ENCODE assay signal across 2 cellular contexts in genomic region chr13:41782086-41782485, GRCh38.
TF ChIP-seq lines count a peak whose summit lies in the region.

No MANE protein-coding gene starts in this region.

TF ChIP-seq in HepG2, 621 proteins besides CTCF, POLR2A, EP300 and RAD21 (continued from another document):
- TF ChIP-seq PRDM4 (CRISPR knock-in tag; IDR thresholded peaks at IDR 0.05; ENCODE audit: borderline replicate concordance), result no peak
TF ChIP-seq in HepG2: peak in this region for 1.

TF ChIP-seq in neural cell, 6 proteins besides CTCF, POLR2A, EP300 and RAD21 (continued from another document):
- TF ChIP-seq, protein P1, sequence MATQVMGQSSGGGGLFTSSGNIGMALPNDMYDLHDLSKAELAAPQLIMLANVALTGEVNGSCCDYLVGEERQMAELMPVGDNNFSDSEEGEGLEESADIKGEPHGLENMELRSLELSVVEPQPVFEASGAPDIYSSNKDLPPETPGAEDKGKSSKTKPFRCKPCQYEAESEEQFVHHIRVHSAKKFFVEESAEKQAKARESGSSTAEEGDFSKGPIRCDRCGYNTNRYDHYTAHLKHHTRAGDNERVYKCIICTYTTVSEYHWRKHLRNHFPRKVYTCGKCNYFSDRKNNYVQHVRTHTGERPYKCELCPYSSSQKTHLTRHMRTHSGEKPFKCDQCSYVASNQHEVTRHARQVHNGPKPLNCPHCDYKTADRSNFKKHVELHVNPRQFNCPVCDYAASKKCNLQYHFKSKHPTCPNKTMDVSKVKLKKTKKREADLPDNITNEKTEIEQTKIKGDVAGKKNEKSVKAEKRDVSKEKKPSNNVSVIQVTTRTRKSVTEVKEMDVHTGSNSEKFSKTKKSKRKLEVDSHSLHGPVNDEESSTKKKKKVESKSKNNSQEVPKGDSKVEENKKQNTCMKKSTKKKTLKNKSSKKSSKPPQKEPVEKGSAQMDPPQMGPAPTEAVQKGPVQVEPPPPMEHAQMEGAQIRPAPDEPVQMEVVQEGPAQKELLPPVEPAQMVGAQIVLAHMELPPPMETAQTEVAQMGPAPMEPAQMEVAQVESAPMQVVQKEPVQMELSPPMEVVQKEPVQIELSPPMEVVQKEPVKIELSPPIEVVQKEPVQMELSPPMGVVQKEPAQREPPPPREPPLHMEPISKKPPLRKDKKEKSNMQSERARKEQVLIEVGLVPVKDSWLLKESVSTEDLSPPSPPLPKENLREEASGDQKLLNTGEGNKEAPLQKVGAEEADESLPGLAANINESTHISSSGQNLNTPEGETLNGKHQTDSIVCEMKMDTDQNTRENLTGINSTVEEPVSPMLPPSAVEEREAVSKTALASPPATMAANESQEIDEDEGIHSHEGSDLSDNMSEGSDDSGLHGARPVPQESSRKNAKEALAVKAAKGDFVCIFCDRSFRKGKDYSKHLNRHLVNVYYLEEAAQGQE (IDR thresholded peaks at IDR 0.05; ENCODE audit: borderline replicate concordance), result no peak
- TF ChIP-seq MXI1 (conservative IDR thresholded peaks at IDR 0.05; ENCODE audit: poor library complexity, severe bottlenecking), result no peak
